Comparison of ENCODE assay signal across 8 cellular contexts in genomic region chr19:3358919-3359849, GRCh38. TPM values are rescaled to one million over a fixed set of nuclear protein-coding genes. Genes with fewer than 3 reads are reported as not detected.
DNase-seq lines count a peak whose midpoint lies in the region; ATAC-seq and TF ChIP-seq lines count a peak whose summit lies in the region.

No MANE protein-coding gene starts in this region.

- peak overlapping the region in 1 of 2 experiments; percentile 81 for H3K4ac ChIP-seq in mesenchymal stem cell (ENCODE audit: low read depth in 1 of 2, low read length in 2 of 2)

- H3K27me3 ChIP-seq in HUES64 (ENCODE audit: insufficient read depth, low read length): peaks cover 95% of the 10 kb centered on the region
- peaks cover 0 to 6% of the 10 kb centered on the region in 2 experiments for H3K27me3 ChIP-seq in mesenchymal stem cell (ENCODE audit: control insufficient read depth in 1 of 2, insufficient read depth in 1 of 2, low read length in 2 of 2)

- DNase-seq in GM12864 (ENCODE audit: low read depth): no peak
- peak; percentile 92 for DNase-seq in activated CD4-positive, alpha-beta T cell treated with anti-CD3 and anti-CD28 coated beads, Interleukin-2, amount 10 ng/mL, durations not matched to agents 24 days and 14 days
- DNase-seq in mesenchymal stem cell: peak; percentile 57
- peak; percentile 40 to 48 for DNase-seq in stimulated activated CD8-positive, alpha-beta memory T cell treated with anti-CD3 and anti-CD28 coated beads, Interleukin-2, amount 100 ng/mL, for 1 hour (ENCODE audit: low read depth in 2 of 2)
- DNase-seq in HT-29 (ENCODE audit: low spot score): no peak

- TF ChIP-seq CTCF in GM12864 (IDR thresholded peaks at IDR 0.05; ENCODE audit: low read depth, low read length, missing control alignments): no peak

- peaks cover 7% of the 10 kb centered on the region for H3K79me1 ChIP-seq in mesenchymal stem cell (replicated peaks; ENCODE audit: low read length, poor library complexity, severe bottlenecking)

- H3K4me1 ChIP-seq in HUES64 (ENCODE audit: insufficient read depth, low read length): no peaks in the 10 kb centered on the region
- peaks cover 31% of the 10 kb centered on the region for H3K4me1 ChIP-seq in mesenchymal stem cell (ENCODE audit: control insufficient read depth, insufficient read depth, low read depth, low read length)

- peak overlapping the region; percentile 88 for H2BK15ac ChIP-seq in mesenchymal stem cell (ENCODE audit: low read depth, poor library complexity, severe bottlenecking)

- H3K4me3 Mint-ChIP-seq in activated CD4-positive, alpha-beta T cell treated with anti-CD3 and anti-CD28 coated beads, Interleukin-2, amount 10 ng/mL, durations not matched to agents 24 days and 14 days: peak overlapping the region; percentile 83
- H3K4me3 Mint-ChIP-seq in dendritic cell treated with granulocyte-macrophage colony-stimulating factor and Interleukin-4, amounts not matched to agents 40 ng/mL and 50 ng/mL, for 4 days: peak overlapping the region; percentile 84

- peaks cover 40% of the 10 kb centered on the region for H3K27me3 Mint-ChIP-seq in activated CD4-positive, alpha-beta T cell treated with anti-CD3 and anti-CD28 coated beads, Interleukin-2, amount 10 ng/mL, durations not matched to agents 24 days and 14 days
- peaks cover 13% of the 10 kb centered on the region for H3K27me3 Mint-ChIP-seq in dendritic cell treated with granulocyte-macrophage colony-stimulating factor and Interleukin-4, amounts not matched to agents 40 ng/mL and 50 ng/mL, for 4 days

- H3K23ac ChIP-seq in mesenchymal stem cell (ENCODE audit: low read length in 2 of 2): peak overlapping the region in 1 of 2 experiments; percentile 16

- peak overlapping the region; percentile 61 for H3K4me3 ChIP-seq in GM12864 (ENCODE audit: low read depth, low read length)
- peak overlapping the region; percentile 31; the same call in 1 of the 2 replicates for H3K4me3 ChIP-seq in HUES64 (ENCODE audit: low read length)
- peak overlapping the region; percentile 80 to 86 for H3K4me3 ChIP-seq in mesenchymal stem cell (ENCODE audit: insufficient read depth in 1 of 2, low read depth in 1 of 2, low read length in 2 of 2)

- ATAC-seq in GM21423 (IDR thresholded peaks at IDR 0.05; ENCODE audit: unreplicated experiment): no peak

- H3K36me3 ChIP-seq in HUES64 (ENCODE audit: insufficient read depth, low read length) (no peaks in the 10 kb centered on the region), mesenchymal stem cell (ENCODE audit: control insufficient read depth in 1 of 2, insufficient read depth in 2 of 2, low read depth in 1 of 2, low read length in 2 of 2) (peaks cover 0 to 4% of the 10 kb centered on the region in 2 experiments)

- H3K36me3 Mint-ChIP-seq in activated CD4-positive, alpha-beta T cell treated with anti-CD3 and anti-CD28 coated beads, Interleukin-2, amount 10 ng/mL, durations not matched to agents 24 days and 14 days (ENCODE audit: low read depth): no peaks in the 10 kb centered on the region
- H3K36me3 Mint-ChIP-seq in dendritic cell treated with granulocyte-macrophage colony-stimulating factor and Interleukin-4, amounts not matched to agents 40 ng/mL and 50 ng/mL, for 4 days (ENCODE audit: low read depth): peaks cover 14% of the 10 kb centered on the region

- H2AFZ ChIP-seq in mesenchymal stem cell (ENCODE audit: low read depth, low read length): peak overlapping the region; percentile 76

- H3K14ac ChIP-seq in mesenchymal stem cell (ENCODE audit: low read length in 2 of 2): peak overlapping the region; percentile 93 to 99

- H4K91ac ChIP-seq in mesenchymal stem cell (ENCODE audit: low read length): peak overlapping the region; percentile 81

- H3K18ac ChIP-seq in mesenchymal stem cell (ENCODE audit: low read depth in 1 of 2, low read length in 2 of 2): peak overlapping the region; percentile 81 to 88

- H2BK12ac ChIP-seq in mesenchymal stem cell (ENCODE audit: low read length in 2 of 2): peak overlapping the region in 1 of 2 experiments; percentile 66

- peak overlapping the region; percentile 99 for H3K4me2 ChIP-seq in mesenchymal stem cell (ENCODE audit: low read length, poor library complexity, severe bottlenecking)

- peak overlapping the region; percentile 99 for H2BK120ac ChIP-seq in mesenchymal stem cell (ENCODE audit: low read depth, low read length)

- H3K9ac ChIP-seq in HUES64 (ENCODE audit: low read depth, low read length) (no peak overlapping the region), mesenchymal stem cell (ENCODE audit: low read length) (peak overlapping the region; percentile 69)

- peak overlapping the region; percentile 93 for H4K8ac ChIP-seq in mesenchymal stem cell (ENCODE audit: low read length)

- 3% methylated on average over 118 of the region's 126 CpGs for WGBS in HUES64
- 5% methylated on average over 34 of the region's 126 CpGs for WGBS in mesenchymal stem cell

- H3K27ac ChIP-seq in HUES64 (ENCODE audit: low read depth, low read length) (no peak overlapping the region), mesenchymal stem cell (ENCODE audit: low read length, poor library complexity, severe bottlenecking) (no peak overlapping the region)

- H3K9me3 Mint-ChIP-seq in activated CD4-positive, alpha-beta T cell treated with anti-CD3 and anti-CD28 coated beads, Interleukin-2, amount 10 ng/mL, durations not matched to agents 24 days and 14 days: no peaks in the 10 kb centered on the region
- no peaks in the 10 kb centered on the region for H3K9me3 Mint-ChIP-seq in dendritic cell treated with granulocyte-macrophage colony-stimulating factor and Interleukin-4, amounts not matched to agents 40 ng/mL and 50 ng/mL, for 4 days

- intact Hi-C loops in activated CD4-positive, alpha-beta T cell treated with anti-CD3 and anti-CD28 coated beads, Interleukin-2, amount 10 ng/mL, durations not matched to agents 24 days and 14 days (cut with micrococcal nuclease): no loop called here
- intact Hi-C loops in dendritic cell treated with granulocyte-macrophage colony-stimulating factor and Interleukin-4, amounts not matched to agents 40 ng/mL and 50 ng/mL, for 4 days (cut with micrococcal nuclease): no loop called here

- H2BK5ac ChIP-seq in mesenchymal stem cell (ENCODE audit: low read depth, low read length, poor library complexity, severe bottlenecking): no peak overlapping the region

- 0 out of 2 replicates have a peak, but pooled peaks cover 3% of the 10 kb centered on the region for H3K9me3 ChIP-seq in HUES64 (ENCODE audit: insufficient read depth, low read depth, low read length)
- H3K9me3 ChIP-seq in mesenchymal stem cell (ENCODE audit: control insufficient read depth, low read length): no peaks in the 10 kb centered on the region

- H3K27ac Mint-ChIP-seq in activated CD4-positive, alpha-beta T cell treated with anti-CD3 and anti-CD28 coated beads, Interleukin-2, amount 10 ng/mL, durations not matched to agents 24 days and 14 days: peak overlapping the region; percentile 78
- H3K27ac Mint-ChIP-seq in dendritic cell treated with granulocyte-macrophage colony-stimulating factor and Interleukin-4, amounts not matched to agents 40 ng/mL and 50 ng/mL, for 4 days: peak overlapping the region; percentile 80

- peaks cover 25% of the 10 kb centered on the region for H3K4me1 Mint-ChIP-seq in activated CD4-positive, alpha-beta T cell treated with anti-CD3 and anti-CD28 coated beads, Interleukin-2, amount 10 ng/mL, durations not matched to agents 24 days and 14 days
- H3K4me1 Mint-ChIP-seq in dendritic cell treated with granulocyte-macrophage colony-stimulating factor and Interleukin-4, amounts not matched to agents 40 ng/mL and 50 ng/mL, for 4 days (ENCODE audit: low read depth): peaks cover 50% of the 10 kb centered on the region

- no peak overlapping the region for H2AK5ac ChIP-seq in mesenchymal stem cell (ENCODE audit: low read length, severe bottlenecking)

RNA-seq across cellular contexts. Expression of gene NFIC, which starts 7.2 kb away (rescaled TPM):
- 2.4 TPM for polyA plus RNA-seq in HUES64 (2013, experiment 1 of 2)
- polyA plus RNA-seq in HUES64 (2013, experiment 2 of 2): 4.1 TPM
- 16.9 and 19.8 TPM in 2 replicates for total RNA-seq in activated CD4-positive, alpha-beta T cell treated with anti-CD3 and anti-CD28 coated beads, Interleukin-2, amount 10 ng/mL, durations not matched to agents 24 days and 14 days
- polyA plus RNA-seq in mesenchymal stem cell (2013, experiment 1 of 2): 101 TPM
- 98.4 TPM for polyA plus RNA-seq in mesenchymal stem cell (2013, experiment 2 of 2)
- total RNA-seq in HT-29 (2014; rRNA removed; shearing (Covaris generic)): 23.1 and 34.2 TPM in 2 replicates

Comparison
In these comparisons a context has a peak if more than half of its experiments do, and no peak if none do; other contexts are left out.
1. DNase-seq: peak in activated CD4-positive, alpha-beta T cell treated with anti-CD3 and anti-CD28 coated beads, Interleukin-2, amount 10 ng/mL, durations not matched to agents 24 days and 14 days (single experiment), mesenchymal stem cell (single experiment) and stimulated activated CD8-positive, alpha-beta memory T cell treated with anti-CD3 and anti-CD28 coated beads, Interleukin-2, amount 100 ng/mL, for 1 hour (2 of 2); none in GM12864 (single experiment) and HT-29 (single experiment).
2. H3K4me3 ChIP-seq: peak in every context shown above with its lines; median percentile 83 in mesenchymal stem cell; 61 in GM12864; 31 in HUES64.